Comparison of ENCODE assay signal across 24 cellular contexts in genomic region chrY:19717950-19718349, GRCh38. TPM values are rescaled to one million over a fixed set of nuclear protein-coding genes. Genes with fewer than 3 reads are reported as not detected.
A peak's percentile ranks its signal among the peaks of the same experiment; 100 is the strongest.
DNase-seq lines count a peak whose midpoint lies in the region; ATAC-seq and TF ChIP-seq lines count a peak whose summit lies in the region.
"Had no signal": no experiment of that assay in that cellular context is flagged by ENCODE, and none has a peak within 500 bp of the region (broad histone marks: within the 10 kb centered on the region; RNA-seq: fewer than 3 reads in every experiment).

No MANE protein-coding gene starts in this region.

- CTCF ChIA-PET in OCI-LY7 (lab: Charles Lee; ENCODE audit: unreplicated experiment), result no interaction called here

- POLR2A ChIA-PET in OCI-LY7 (lab: Charles Lee), result no interaction called here

- TF ChIP-seq CTCF in OCI-LY7 (conservative IDR thresholded peaks at IDR 0.05; ENCODE audit: low read length), result no peak
- no peak for TF ChIP-seq CTCF in BE2C (IDR thresholded peaks at IDR 0.05; ENCODE audit: low read depth, low read length)
- no peak for TF ChIP-seq CTCF in upper lobe of right lung (IDR thresholded peaks at IDR 0.05)

- H3K27ac ChIP-seq in OCI-LY7 (ENCODE audit: low read depth, low read length, poor library complexity, severe bottlenecking) (peak overlapping the region; percentile 70), upper lobe of right lung (no peak overlapping the region)
- H3K27ac ChIP-seq: cardiac muscle cell, dorsolateral prefrontal cortex, lower lobe of right lung, VCaP had no signal

- no peak overlapping the region for H2AFZ ChIP-seq in OCI-LY7 (ENCODE audit: low read length)

- peak; percentile 45 for DNase-seq in OCI-LY7 (ENCODE audit: low spot score)
- no peak for DNase-seq in BE2C
- DNase-seq in upper lobe of right lung, result no peak
- no peak for DNase-seq in activated T-cell treated with anti-CD3 and anti-CD28 coated beads, Interleukin-2, amount 50 U/mL, for 1 hour
- DNase-seq: activated CD8-positive, alpha-beta memory T cell treated with anti-CD3 and anti-CD28 coated beads for 24 hours; activated naive CD8-positive, alpha-beta T cell treated with anti-CD3 and anti-CD28 coated beads, Interleukin-2, amount 50 U/mL, for 24 hours; dorsolateral prefrontal cortex; immature natural killer cell; lower lobe of right lung; naive thymus-derived CD4-positive, alpha-beta T cell; NCI-H1105; NCI-H2171; small intestine; T-cell had no signal

- peaks cover 92% of the 10 kb centered on the region for H3K36me3 ChIP-seq in OCI-LY7 (ENCODE audit: insufficient read depth, low read length)
- no peaks in the 10 kb centered on the region for H3K36me3 ChIP-seq in BE2C
- H3K36me3 ChIP-seq in upper lobe of right lung, result peaks cover 64% of the 10 kb centered on the region
- H3K36me3 ChIP-seq: cardiac muscle cell had no signal

- ATAC-seq in GM19025 (IDR thresholded peaks at IDR 0.05; ENCODE audit: low read depth, unreplicated experiment), result peak; percentile 95
- ATAC-seq in HG02610 (IDR thresholded peaks at IDR 0.05; ENCODE audit: unreplicated experiment), result peak; percentile 94
- ATAC-seq in HG03432 (IDR thresholded peaks at IDR 0.05; ENCODE audit: unreplicated experiment), result peak; percentile 90
- ATAC-seq in GM21786 (IDR thresholded peaks at IDR 0.05; ENCODE audit: unreplicated experiment), result no peak
- ATAC-seq in upper lobe of right lung, result no peak
- ATAC-seq: activated naive CD8-positive, alpha-beta T cell treated with anti-CD3 and anti-CD28 coated beads, Interleukin-2, amount 50 U/mL, for 24 hours; activated T-helper 17 cell treated with anti-CD3 and anti-CD28 coated beads, Interleukin-2, amount 50 U/mL, for 72 hours; esophagus mucosa; lower lobe of right lung; naive thymus-derived CD4-positive, alpha-beta T cell; T-cell had no signal

- H3K4me2 ChIP-seq in OCI-LY7 (ENCODE audit: low read length), result peak overlapping the region; percentile 48

- H3K27me3 ChIP-seq in BE2C, result no peaks in the 10 kb centered on the region
- H3K27me3 ChIP-seq in upper lobe of right lung, result no peaks in the 10 kb centered on the region
- H3K27me3 ChIP-seq: cardiac muscle cell, dorsolateral prefrontal cortex had no signal

- H3K4me3 ChIP-seq in OCI-LY7 (ENCODE audit: low read depth, low read length, poor library complexity, severe bottlenecking) (peak overlapping the region; percentile 6), BE2C (ENCODE audit: low read depth, low read length) (no peak overlapping the region), upper lobe of right lung (no peak overlapping the region)
- H3K4me3 ChIP-seq: cardiac muscle cell, dorsolateral prefrontal cortex, lower lobe of right lung had no signal

- H3K9me3 ChIP-seq in OCI-LY7 (ENCODE audit: low read length) (no peaks in the 10 kb centered on the region), BE2C (no peaks in the 10 kb centered on the region), upper lobe of right lung (no peaks in the 10 kb centered on the region)
- H3K9me3 ChIP-seq: lower lobe of right lung had no signal

- H3K4me1 ChIP-seq in OCI-LY7 (ENCODE audit: insufficient read depth, low read length, poor library complexity, severe bottlenecking) (peaks cover 57% of the 10 kb centered on the region), BE2C (no peaks in the 10 kb centered on the region), upper lobe of right lung (no peaks in the 10 kb centered on the region)
- H3K4me1 ChIP-seq: lower lobe of right lung had no signal

- no peaks in the 10 kb centered on the region for H3K9me2 ChIP-seq in OCI-LY7 (ENCODE audit: insufficient read depth, low read length)

- 0 out of 2 replicates have a peak, but pooled peaks cover 4% of the 10 kb centered on the region for H3K79me2 ChIP-seq in OCI-LY7 (ENCODE audit: insufficient read depth, low read depth, low read length)

- BruUV-seq in OCI-LY7 (replicated peaks; lab: Mats Ljungman, UMichigan), result no TSS peak

- H4K20me1 ChIP-seq in OCI-LY7 (ENCODE audit: insufficient read depth, low read length), result no peaks in the 10 kb centered on the region

- intact Hi-C loops in OCI-LY7 (cut with micrococcal nuclease; ENCODE audit: unreplicated experiment), result no loop called here
- intact Hi-C loops in upper lobe of right lung (cut with DNase I), result no loop called here

RNA-seq across cellular contexts. Expression of gene KDM5D, which starts 26.6 kb away (rescaled TPM):
- 47.0 and 48.3 TPM in 2 replicates for total RNA-seq in OCI-LY7 (2014; rRNA removed; shearing (Covaris generic))
- 52.4 and 59.9 TPM in 2 replicates for total RNA-seq in OCI-LY7 (2022)
- polyA plus RNA-seq in BE2C (2012; ENCODE audit: insufficient read depth, insufficient read length, low read depth), result 0.36 TPM
- 73.1 TPM for total RNA-seq in upper lobe of right lung
- total RNA-seq: cardiac muscle cell, esophagus mucosa, progenitor cell of endocrine pancreas had no signal
- polyA plus RNA-seq: cardiac muscle cell; IgD-negative memory B cell; immature natural killer cell; naive thymus-derived CD4-positive, alpha-beta T cell had no signal

Comparison
In these comparisons a context has a peak if more than half of its experiments do, and no peak if none do; other contexts are left out.
1. ATAC-seq: peak in GM19025 (single experiment), HG02610 (single experiment) and HG03432 (single experiment); none in GM21786 (single experiment) and upper lobe of right lung (single experiment).